Comparison of ENCODE assay signal across 27 cellular contexts in genomic region chr18:48966523-48966922, GRCh38.
"Had no signal": no experiment of that assay in that cellular context is flagged by ENCODE, and none has a peak within 500 bp of the region (broad histone marks: within the 10 kb centered on the region; RNA-seq: fewer than 3 reads in every experiment).

No MANE protein-coding gene starts in this region.

- H3K27me3 ChIP-seq: ovary, spleen, stomach, thyroid gland, tibial nerve, upper lobe of left lung, vagina had no signal

- DNase-seq: natural killer cell; occipital lobe; ovary; posterior cingulate gyrus; psoas muscle; right cardiac atrium; spleen; stimulated activated CD4-positive, alpha-beta T cell treated with anti-CD3 and anti-CD28 coated beads, Interleukin-12 subunit alpha, Interleukin-12 subunit beta, amount 100 ng/mL, for 4 hours; stimulated activated CD4-positive, alpha-beta T cell treated with anti-CD3 and anti-CD28 coated beads, Interleukin-1b, Interleukin-23, amount 100 ng/mL, for 48 hours; stimulated activated CD4-positive, alpha-beta T cell treated with anti-CD3 and anti-CD28 coated beads, Interleukin-4, amount 100 ng/mL, for 1 hour; stimulated activated CD4-positive, alpha-beta T cell treated with anti-CD3 and anti-CD28 coated beads, Interleukin-4, amount 100 ng/mL, for 4 hours; stimulated activated naive B cell treated with anti-CD40 and anti-IgM and Interleukin-4, amounts not matched to agents 10 μg/mL and 1 μg/mL and 100 μg/mL, for 72 hours; stimulated activated naive CD4-positive, alpha-beta T cell treated with Interleukin-2 at 50 U/mL for 16 hours; stomach; thyroid gland; trophoblast cell had no signal

- H3K9me3 ChIP-seq: ovary, psoas muscle, spleen, stomach, thoracic aorta, thyroid gland, tibial nerve, upper lobe of left lung, vagina had no signal

- H3K36me3 ChIP-seq: neural progenitor cell, ovary, spleen, stomach, thoracic aorta, thyroid gland, tibial nerve, upper lobe of left lung, vagina had no signal

- H3K4me3 ChIP-seq: neural progenitor cell, ovary, psoas muscle, skin epidermis, smooth muscle cell, spleen, stomach, thoracic aorta, thyroid gland, tibial nerve, upper lobe of left lung, vagina had no signal

- H3K4me1 ChIP-seq: parathyroid adenoma, psoas muscle, thyroid gland, upper lobe of left lung had no signal

- H3K27ac ChIP-seq: neural progenitor cell, ovary, parathyroid adenoma, psoas muscle, skin epidermis, spleen, stomach, thoracic aorta, thyroid gland, tibial nerve, upper lobe of left lung, vagina had no signal

- FAIRE-seq: urothelium cell line had no signal

- ATAC-seq: natural killer cell; psoas muscle; right cardiac atrium; sciatic nerve; stimulated activated effector memory CD8-positive, alpha-beta T cell treated with anti-CD3 and anti-CD28 coated beads, Interleukin-12 subunit alpha, Interleukin-12 subunit beta, amount 100 ng/mL, for 72 hours; stimulated activated naive B cell treated with anti-CD40 and anti-IgM and Interleukin-4, amounts not matched to agents 10 μg/mL and 1 μg/mL and 100 μg/mL, for 72 hours had no signal
